Comparison of ENCODE assay signal across 12 cellular contexts in genomic region chr6:113774122-113774835, GRCh38.
DNase-seq lines count a peak whose midpoint lies in the region; ATAC-seq lines count a peak whose summit lies in the region.
"Had no signal": no experiment of that assay in that cellular context is flagged by ENCODE, and none has a peak within 500 bp of the region (broad histone marks: within the 10 kb centered on the region; RNA-seq: fewer than 3 reads in every experiment).

No MANE protein-coding gene starts in this region.

- ATAC-seq in HG03520 (IDR thresholded peaks at IDR 0.05; ENCODE audit: unreplicated experiment) (no peak), HG03039 (IDR thresholded peaks at IDR 0.05; ENCODE audit: unreplicated experiment) (no peak)
- ATAC-seq: Right ventricle myocardium inferior had no signal

- peak overlapping the region; percentile 11 for H3K27ac ChIP-seq in epithelial cell of prostate
- H3K27ac ChIP-seq: heart left ventricle, thyroid gland had no signal

- DNase-seq in GM03348 (ENCODE audit: low spot score) (peak; percentile 52), NOMO-1 treated with DMSO at 0.1 percent for 48 hours (lab: John Stamatoyannopoulos, UW; ENCODE audit: unreplicated experiment) (peak; percentile 66), epithelial cell of prostate (ENCODE audit: low read depth, low spot score) (no peak), renal cortical epithelial cell (ENCODE audit: low read depth) (peak; percentile 32), nucleus accumbens (lab: John Stamatoyannopoulos, UW) (no peak)
- DNase-seq: activated CD4-positive, CD25-positive, alpha-beta regulatory T cell treated with anti-CD3 and anti-CD28 coated beads, Interleukin-2, amount 50 U/mL, for 72 hours; DMS79 treated with DMSO at 0.1 percent for 48 hours; heart left ventricle had no signal

Comparison
In these comparisons a context has a peak if more than half of its experiments do, and no peak if none do; other contexts are left out.
1. DNase-seq: peak in GM03348 (single experiment), NOMO-1 treated with DMSO at 0.1 percent for 48 hours (single experiment) and renal cortical epithelial cell (single experiment); none in epithelial cell of prostate (single experiment) and nucleus accumbens (0 of 56).